ENCODE assay signal across 1 cellular context in genomic region chr1:226223786-226224244, GRCh38.
TF ChIP-seq lines count a peak whose summit lies in the region.

No MANE protein-coding gene starts in this region.

TF ChIP-seq in HepG2, 621 proteins besides CTCF, POLR2A, EP300 and RAD21 (continued from another document and continues in another):
- no peak for TF ChIP-seq TRAFD1 (CRISPR knock-in tag; IDR thresholded peaks at IDR 0.05; ENCODE audit: borderline replicate concordance)
- TF ChIP-seq, protein P1, sequence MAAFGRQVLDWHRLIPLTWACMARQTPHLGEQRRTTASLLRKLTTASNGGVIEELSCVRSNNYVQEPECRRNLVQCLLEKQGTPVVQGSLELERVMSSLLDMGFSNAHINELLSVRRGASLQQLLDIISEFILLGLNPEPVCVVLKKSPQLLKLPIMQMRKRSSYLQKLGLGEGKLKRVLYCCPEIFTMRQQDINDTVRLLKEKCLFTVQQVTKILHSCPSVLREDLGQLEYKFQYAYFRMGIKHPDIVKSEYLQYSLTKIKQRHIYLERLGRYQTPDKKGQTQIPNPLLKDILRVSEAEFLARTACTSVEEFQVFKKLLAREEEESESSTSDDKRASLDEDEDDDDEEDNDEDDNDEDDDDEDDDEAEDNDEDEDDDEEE (CRISPR knock-in tag; IDR thresholded peaks at IDR 0.05) = 0 out of 2 replicates have a peak, but pooled peaks have one; percentile 4
- TF ChIP-seq FLYWCH1 (CRISPR knock-in tag; IDR thresholded peaks at IDR 0.05) = no peak
- TF ChIP-seq HNRNPLL (IDR thresholded peaks at IDR 0.05; ENCODE audit: low read depth, low read length, poor library complexity, severe bottlenecking) = peak; percentile 97
- no peak for TF ChIP-seq MBNL3 (CRISPR knock-in tag; conservative IDR thresholded peaks at IDR 0.05)
- no peak for TF ChIP-seq DR1 (CRISPR knock-in tag; IDR thresholded peaks at IDR 0.05)
- TF ChIP-seq, protein P2, sequence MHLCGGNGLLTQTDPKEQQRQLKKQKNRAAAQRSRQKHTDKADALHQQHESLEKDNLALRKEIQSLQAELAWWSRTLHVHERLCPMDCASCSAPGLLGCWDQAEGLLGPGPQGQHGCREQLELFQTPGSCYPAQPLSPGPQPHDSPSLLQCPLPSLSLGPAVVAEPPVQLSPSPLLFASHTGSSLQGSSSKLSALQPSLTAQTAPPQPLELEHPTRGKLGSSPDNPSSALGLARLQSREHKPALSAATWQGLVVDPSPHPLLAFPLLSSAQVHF (CRISPR knock-in tag; IDR thresholded peaks at IDR 0.05) = no peak
- no peak for TF ChIP-seq ZNF709 (CRISPR knock-in tag; IDR thresholded peaks at IDR 0.05)
- TF ChIP-seq, protein P3, sequence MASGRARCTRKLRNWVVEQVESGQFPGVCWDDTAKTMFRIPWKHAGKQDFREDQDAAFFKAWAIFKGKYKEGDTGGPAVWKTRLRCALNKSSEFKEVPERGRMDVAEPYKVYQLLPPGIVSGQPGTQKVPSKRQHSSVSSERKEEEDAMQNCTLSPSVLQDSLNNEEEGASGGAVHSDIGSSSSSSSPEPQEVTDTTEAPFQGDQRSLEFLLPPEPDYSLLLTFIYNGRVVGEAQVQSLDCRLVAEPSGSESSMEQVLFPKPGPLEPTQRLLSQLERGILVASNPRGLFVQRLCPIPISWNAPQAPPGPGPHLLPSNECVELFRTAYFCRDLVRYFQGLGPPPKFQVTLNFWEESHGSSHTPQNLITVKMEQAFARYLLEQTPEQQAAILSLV (CRISPR knock-in tag; IDR thresholded peaks at IDR 0.05; ENCODE audit: borderline replicate concordance) = no peak
- TF ChIP-seq ZNF619 (CRISPR knock-in tag; IDR thresholded peaks at IDR 0.05) = no peak
- peak; percentile 41; the same call in 1 of the 2 replicates for TF ChIP-seq CCDC6 (CRISPR knock-in tag; IDR thresholded peaks at IDR 0.05)
- no peak for TF ChIP-seq ZFY (CRISPR knock-in tag; IDR thresholded peaks at IDR 0.05)
- TF ChIP-seq MIXL1 (CRISPR knock-in tag; IDR thresholded peaks at IDR 0.05) = no peak
- TF ChIP-seq NFIB (CRISPR knock-in tag; IDR thresholded peaks at IDR 0.05; ENCODE audit: borderline replicate concordance) = no peak
- TF ChIP-seq, protein P4, sequence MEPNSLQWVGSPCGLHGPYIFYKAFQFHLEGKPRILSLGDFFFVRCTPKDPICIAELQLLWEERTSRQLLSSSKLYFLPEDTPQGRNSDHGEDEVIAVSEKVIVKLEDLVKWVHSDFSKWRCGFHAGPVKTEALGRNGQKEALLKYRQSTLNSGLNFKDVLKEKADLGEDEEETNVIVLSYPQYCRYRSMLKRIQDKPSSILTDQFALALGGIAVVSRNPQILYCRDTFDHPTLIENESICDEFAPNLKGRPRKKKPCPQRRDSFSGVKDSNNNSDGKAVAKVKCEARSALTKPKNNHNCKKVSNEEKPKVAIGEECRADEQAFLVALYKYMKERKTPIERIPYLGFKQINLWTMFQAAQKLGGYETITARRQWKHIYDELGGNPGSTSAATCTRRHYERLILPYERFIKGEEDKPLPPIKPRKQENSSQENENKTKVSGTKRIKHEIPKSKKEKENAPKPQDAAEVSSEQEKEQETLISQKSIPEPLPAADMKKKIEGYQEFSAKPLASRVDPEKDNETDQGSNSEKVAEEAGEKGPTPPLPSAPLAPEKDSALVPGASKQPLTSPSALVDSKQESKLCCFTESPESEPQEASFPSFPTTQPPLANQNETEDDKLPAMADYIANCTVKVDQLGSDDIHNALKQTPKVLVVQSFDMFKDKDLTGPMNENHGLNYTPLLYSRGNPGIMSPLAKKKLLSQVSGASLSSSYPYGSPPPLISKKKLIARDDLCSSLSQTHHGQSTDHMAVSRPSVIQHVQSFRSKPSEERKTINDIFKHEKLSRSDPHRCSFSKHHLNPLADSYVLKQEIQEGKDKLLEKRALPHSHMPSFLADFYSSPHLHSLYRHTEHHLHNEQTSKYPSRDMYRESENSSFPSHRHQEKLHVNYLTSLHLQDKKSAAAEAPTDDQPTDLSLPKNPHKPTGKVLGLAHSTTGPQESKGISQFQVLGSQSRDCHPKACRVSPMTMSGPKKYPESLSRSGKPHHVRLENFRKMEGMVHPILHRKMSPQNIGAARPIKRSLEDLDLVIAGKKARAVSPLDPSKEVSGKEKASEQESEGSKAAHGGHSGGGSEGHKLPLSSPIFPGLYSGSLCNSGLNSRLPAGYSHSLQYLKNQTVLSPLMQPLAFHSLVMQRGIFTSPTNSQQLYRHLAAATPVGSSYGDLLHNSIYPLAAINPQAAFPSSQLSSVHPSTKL (CRISPR knock-in tag; IDR thresholded peaks at IDR 0.05) = no peak
- TF ChIP-seq ZNF160 (CRISPR knock-in tag; IDR thresholded peaks at IDR 0.05) = 0 out of 2 replicates have a peak, but pooled peaks have one; percentile 45
- no peak for TF ChIP-seq SMARCC2 (IDR thresholded peaks at IDR 0.05)
- no peak for TF ChIP-seq GZF1 (CRISPR knock-in tag; IDR thresholded peaks at IDR 0.05)
- TF ChIP-seq ETV5 (CRISPR knock-in tag; IDR thresholded peaks at IDR 0.05; ENCODE audit: borderline replicate concordance) = 0 out of 2 replicates have a peak, but pooled peaks have one; percentile 15
- 0 out of 2 replicates have a peak, but pooled peaks have one; percentile 56 for TF ChIP-seq ZNF543 (CRISPR knock-in tag; IDR thresholded peaks at IDR 0.05)
- TF ChIP-seq PRDM4 (CRISPR knock-in tag; IDR thresholded peaks at IDR 0.05; ENCODE audit: borderline replicate concordance) = no peak
- TF ChIP-seq FOXM1 (CRISPR knock-in tag; IDR thresholded peaks at IDR 0.05) = 0 out of 2 replicates have a peak, but pooled peaks have one; percentile 37
- peak; percentile 96 for TF ChIP-seq ZNF777 (CRISPR knock-in tag; IDR thresholded peaks at IDR 0.05)
- TF ChIP-seq, protein P5, sequence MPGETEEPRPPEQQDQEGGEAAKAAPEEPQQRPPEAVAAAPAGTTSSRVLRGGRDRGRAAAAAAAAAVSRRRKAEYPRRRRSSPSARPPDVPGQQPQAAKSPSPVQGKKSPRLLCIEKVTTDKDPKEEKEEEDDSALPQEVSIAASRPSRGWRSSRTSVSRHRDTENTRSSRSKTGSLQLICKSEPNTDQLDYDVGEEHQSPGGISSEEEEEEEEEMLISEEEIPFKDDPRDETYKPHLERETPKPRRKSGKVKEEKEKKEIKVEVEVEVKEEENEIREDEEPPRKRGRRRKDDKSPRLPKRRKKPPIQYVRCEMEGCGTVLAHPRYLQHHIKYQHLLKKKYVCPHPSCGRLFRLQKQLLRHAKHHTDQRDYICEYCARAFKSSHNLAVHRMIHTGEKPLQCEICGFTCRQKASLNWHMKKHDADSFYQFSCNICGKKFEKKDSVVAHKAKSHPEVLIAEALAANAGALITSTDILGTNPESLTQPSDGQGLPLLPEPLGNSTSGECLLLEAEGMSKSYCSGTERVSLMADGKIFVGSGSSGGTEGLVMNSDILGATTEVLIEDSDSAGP (CRISPR knock-in tag; IDR thresholded peaks at IDR 0.05; ENCODE audit: borderline replicate concordance) = no peak; the same call in 1 of the 2 replicates
- TF ChIP-seq, protein P6, sequence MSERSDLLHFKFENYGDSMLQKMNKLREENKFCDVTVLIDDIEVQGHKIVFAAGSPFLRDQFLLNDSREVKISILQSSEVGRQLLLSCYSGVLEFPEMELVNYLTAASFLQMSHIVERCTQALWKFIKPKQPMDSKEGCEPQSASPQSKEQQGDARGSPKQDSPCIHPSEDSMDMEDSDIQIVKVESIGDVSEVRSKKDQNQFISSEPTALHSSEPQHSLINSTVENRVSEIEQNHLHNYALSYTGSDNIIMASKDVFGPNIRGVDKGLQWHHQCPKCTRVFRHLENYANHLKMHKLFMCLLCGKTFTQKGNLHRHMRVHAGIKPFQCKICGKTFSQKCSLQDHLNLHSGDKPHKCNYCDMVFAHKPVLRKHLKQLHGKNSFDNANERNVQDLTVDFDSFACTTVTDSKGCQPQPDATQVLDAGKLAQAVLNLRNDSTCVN (CRISPR knock-in tag; IDR thresholded peaks at IDR 0.05; ENCODE audit: borderline replicate concordance) = 0 out of 2 replicates have a peak, but pooled peaks have one; percentile 16
- TF ChIP-seq KLF12 (CRISPR knock-in tag; IDR thresholded peaks at IDR 0.05; ENCODE audit: borderline replicate concordance) = peak; percentile 16; the same call in 1 of the 2 replicates
- 0 out of 2 replicates have a peak, but pooled peaks have one; percentile 21 for TF ChIP-seq ZNF510 (CRISPR knock-in tag; IDR thresholded peaks at IDR 0.05; ENCODE audit: low read depth)
- peak; percentile 56; the same call in 1 of the 2 replicates for TF ChIP-seq ZNF598 (CRISPR knock-in tag; IDR thresholded peaks at IDR 0.05; ENCODE audit: borderline replicate concordance)
- TF ChIP-seq PRPF4 (IDR thresholded peaks at IDR 0.05; ENCODE audit: low read depth, low read length, poor library complexity, severe bottlenecking) = no peak
- no peak for TF ChIP-seq ARNTL (CRISPR knock-in tag; IDR thresholded peaks at IDR 0.05)
- TF ChIP-seq EZH2 (conservative IDR thresholded peaks at IDR 0.05; ENCODE audit: low read depth, low read length) = no peak
- TF ChIP-seq, protein P7, sequence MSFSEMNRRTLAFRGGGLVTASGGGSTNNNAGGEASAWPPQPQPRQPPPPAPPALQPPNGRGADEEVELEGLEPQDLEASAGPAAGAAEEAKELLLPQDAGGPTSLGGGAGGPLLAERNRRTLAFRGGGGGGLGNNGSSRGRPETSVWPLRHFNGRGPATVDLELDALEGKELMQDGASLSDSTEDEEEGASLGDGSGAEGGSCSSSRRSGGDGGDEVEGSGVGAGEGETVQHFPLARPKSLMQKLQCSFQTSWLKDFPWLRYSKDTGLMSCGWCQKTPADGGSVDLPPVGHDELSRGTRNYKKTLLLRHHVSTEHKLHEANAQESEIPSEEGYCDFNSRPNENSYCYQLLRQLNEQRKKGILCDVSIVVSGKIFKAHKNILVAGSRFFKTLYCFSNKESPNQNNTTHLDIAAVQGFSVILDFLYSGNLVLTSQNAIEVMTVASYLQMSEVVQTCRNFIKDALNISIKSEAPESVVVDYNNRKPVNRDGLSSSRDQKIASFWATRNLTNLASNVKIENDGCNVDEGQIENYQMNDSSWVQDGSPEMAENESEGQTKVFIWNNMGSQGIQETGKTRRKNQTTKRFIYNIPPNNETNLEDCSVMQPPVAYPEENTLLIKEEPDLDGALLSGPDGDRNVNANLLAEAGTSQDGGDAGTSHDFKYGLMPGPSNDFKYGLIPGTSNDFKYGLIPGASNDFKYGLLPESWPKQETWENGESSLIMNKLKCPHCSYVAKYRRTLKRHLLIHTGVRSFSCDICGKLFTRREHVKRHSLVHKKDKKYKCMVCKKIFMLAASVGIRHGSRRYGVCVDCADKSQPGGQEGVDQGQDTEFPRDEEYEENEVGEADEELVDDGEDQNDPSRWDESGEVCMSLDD (CRISPR knock-in tag; IDR thresholded peaks at IDR 0.05; ENCODE audit: borderline replicate concordance) = peak; percentile 76; the same call in 1 of the 2 replicates
- TF ChIP-seq ZNF558 (CRISPR knock-in tag; IDR thresholded peaks at IDR 0.05; ENCODE audit: borderline replicate concordance) = no peak
- TF ChIP-seq SOX5 (CRISPR knock-in tag; IDR thresholded peaks at IDR 0.05; ENCODE audit: borderline replicate concordance) = no peak
- peak; percentile 20 for TF ChIP-seq KMT2A (CRISPR knock-in tag; IDR thresholded peaks at IDR 0.05)
- no peak for TF ChIP-seq NFRKB (IDR thresholded peaks at IDR 0.05)
- no peak for TF ChIP-seq ZNF550 (CRISPR knock-in tag; IDR thresholded peaks at IDR 0.05; ENCODE audit: borderline replicate concordance)
- TF ChIP-seq ZNF501 (CRISPR knock-in tag; IDR thresholded peaks at IDR 0.05) = no peak
- TF ChIP-seq ZFP82 (CRISPR knock-in tag; IDR thresholded peaks at IDR 0.05; ENCODE audit: borderline replicate concordance) = 0 out of 2 replicates have a peak, but pooled peaks have one; percentile 14
- TF ChIP-seq, protein P8, sequence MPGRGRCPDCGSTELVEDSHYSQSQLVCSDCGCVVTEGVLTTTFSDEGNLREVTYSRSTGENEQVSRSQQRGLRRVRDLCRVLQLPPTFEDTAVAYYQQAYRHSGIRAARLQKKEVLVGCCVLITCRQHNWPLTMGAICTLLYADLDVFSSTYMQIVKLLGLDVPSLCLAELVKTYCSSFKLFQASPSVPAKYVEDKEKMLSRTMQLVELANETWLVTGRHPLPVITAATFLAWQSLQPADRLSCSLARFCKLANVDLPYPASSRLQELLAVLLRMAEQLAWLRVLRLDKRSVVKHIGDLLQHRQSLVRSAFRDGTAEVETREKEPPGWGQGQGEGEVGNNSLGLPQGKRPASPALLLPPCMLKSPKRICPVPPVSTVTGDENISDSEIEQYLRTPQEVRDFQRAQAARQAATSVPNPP (CRISPR knock-in tag; IDR thresholded peaks at IDR 0.05) = no peak
- TF ChIP-seq IKZF4 (CRISPR knock-in tag; IDR thresholded peaks at IDR 0.05; ENCODE audit: borderline replicate concordance, low read depth, not compliant biosample characterization) = peak; percentile 17
- no peak for TF ChIP-seq SRSF9 (IDR thresholded peaks at IDR 0.05; ENCODE audit: borderline replicate concordance, insufficient read depth, low read depth, low read length, poor library complexity, severe bottlenecking)
- no peak for TF ChIP-seq NRL (CRISPR knock-in tag; IDR thresholded peaks at IDR 0.05; ENCODE audit: borderline replicate concordance)
